Comparison of ENCODE assay signal across 9 cellular contexts in genomic region chr10:124701038-124701365, GRCh38. TPM values are rescaled to one million over a fixed set of nuclear protein-coding genes. Genes with fewer than 3 reads are reported as not detected.
DNase-seq lines count a peak whose midpoint lies in the region; ATAC-seq and TF ChIP-seq lines count a peak whose summit lies in the region.
"Had no signal": no experiment of that assay in that cellular context is flagged by ENCODE, and none has a peak within 500 bp of the region (broad histone marks: within the 10 kb centered on the region; RNA-seq: fewer than 3 reads in every experiment).

No MANE protein-coding gene starts in this region.

- in situ Hi-C loops in brain microvascular endothelial cell (cut with HindIII; ENCODE audit: low pct_ligation_motif_present, low sequenced_read_pairs), result no loop called here

- H3K9me2 ChIP-seq in Karpas-422 (replicated peaks; ENCODE audit: insufficient read depth, low read length), result no peaks in the 10 kb centered on the region

- WGBS in right lobe of liver (ENCODE audit: insufficient coverage, low coverage, low lambda C conversion rate, missing lambda C conversion rate), result no CpG with 5 or more reads among the region's 1 CpG

- no peak for TF ChIP-seq POLR2A in right lobe of liver (IDR thresholded peaks at IDR 0.05)

- H3K27me3 ChIP-seq in Karpas-422 (ENCODE audit: low read length), result no peaks in the 10 kb centered on the region
- H3K27me3 ChIP-seq in adipocyte (replicated peaks; ENCODE audit: control insufficient read depth, insufficient read depth, low read length), result no peaks in the 10 kb centered on the region
- H3K27me3 ChIP-seq in right lobe of liver, result no peaks in the 10 kb centered on the region
- no peaks in the 10 kb centered on the region for H3K27me3 ChIP-seq in foreskin keratinocyte
- no peaks in the 10 kb centered on the region for H3K27me3 ChIP-seq in brain microvascular endothelial cell (replicated peaks)

- peaks cover 30% of the 10 kb centered on the region; the same call in 1 of the 2 replicates for H4K20me1 ChIP-seq in Karpas-422 (ENCODE audit: insufficient read depth, low read depth, low read length)

- H3K36me3 Mint-ChIP-seq in stimulated activated naive B cell treated with anti-CD40 and anti-IgM and Interleukin-4, amounts not matched to agents 10 μg/mL and 1 μg/mL and 100 μg/mL, for 72 hours, result peaks cover 25 to 60% of the 10 kb centered on the region in 2 donors

- H3K36me3 ChIP-seq in Karpas-422 (ENCODE audit: insufficient read depth, low read length), result peaks cover 53% of the 10 kb centered on the region
- peaks cover 3% of the 10 kb centered on the region for H3K36me3 ChIP-seq in adipocyte (ENCODE audit: control insufficient read depth, insufficient read depth, low read length, severe bottlenecking)
- no peaks in the 10 kb centered on the region for H3K36me3 ChIP-seq in right lobe of liver
- H3K36me3 ChIP-seq in brain microvascular endothelial cell (replicated peaks), result peaks cover 2% of the 10 kb centered on the region

- no peak overlapping the region for H2AFZ ChIP-seq in Karpas-422 (ENCODE audit: low read length)

- H3K4me1 ChIP-seq in Karpas-422 (ENCODE audit: low read length) (peaks cover 82% of the 10 kb centered on the region), adipocyte (ENCODE audit: control insufficient read depth, insufficient read depth, low read length) (peaks cover 59% of the 10 kb centered on the region), right lobe of liver (peaks cover 0 to 60% (median 21%) of the 10 kb centered on the region in 4 donors), foreskin keratinocyte (no peaks in the 10 kb centered on the region)

- DNase-seq in Karpas-422, result no peak
- no peak for DNase-seq in adipocyte (ENCODE audit: low read depth)
- DNase-seq in right lobe of liver, result peak in 1 of 3 donors; percentile 24
- DNase-seq in stimulated activated naive B cell treated with anti-CD40 and anti-IgM and Interleukin-4, amounts not matched to agents 10 μg/mL and 1 μg/mL and 100 μg/mL, for 72 hours, result no peak
- no peak for DNase-seq in foreskin keratinocyte
- DNase-seq in brain microvascular endothelial cell, result no peak
- DNase-seq in activated gamma-delta T cell (lab: John Stamatoyannopoulos, UW), result no peak
- DNase-seq in medulla oblongata (ENCODE audit: extremely low spot score), result no peak
- DNase-seq: NCI-H1048 had no signal

- H3K79me2 ChIP-seq in Karpas-422 (ENCODE audit: low read length), result peaks cover 99% of the 10 kb centered on the region

- peak overlapping the region; percentile 60 for H3K27ac ChIP-seq in Karpas-422 (ENCODE audit: low read length)
- H3K27ac ChIP-seq in right lobe of liver, result peak overlapping the region in 2 of 3 donors; percentile 74 to 81
- H3K27ac ChIP-seq in foreskin keratinocyte, result no peak overlapping the region
- H3K27ac ChIP-seq in brain microvascular endothelial cell, result no peak overlapping the region

- H3K4me2 ChIP-seq in Karpas-422 (ENCODE audit: low read depth, low read length, poor library complexity, severe bottlenecking), result no peak overlapping the region

- TF ChIP-seq CTCF in right lobe of liver (IDR thresholded peaks at IDR 0.05) (no peak), foreskin keratinocyte (conservative IDR thresholded peaks at IDR 0.05) (no peak), brain microvascular endothelial cell (IDR thresholded peaks at IDR 0.05; ENCODE audit: low read depth, low read length, missing control alignments) (no peak)

- H3K4me1 Mint-ChIP-seq in stimulated activated naive B cell treated with anti-CD40 and anti-IgM and Interleukin-4, amounts not matched to agents 10 μg/mL and 1 μg/mL and 100 μg/mL, for 72 hours, result peaks cover 90 to 100% of the 10 kb centered on the region in 2 donors

- H3K27me3 Mint-ChIP-seq in stimulated activated naive B cell treated with anti-CD40 and anti-IgM and Interleukin-4, amounts not matched to agents 10 μg/mL and 1 μg/mL and 100 μg/mL, for 72 hours, result no peaks in the 10 kb centered on the region

- peak overlapping the region; percentile 98 for H3K27ac Mint-ChIP-seq in stimulated activated naive B cell treated with anti-CD40 and anti-IgM and Interleukin-4, amounts not matched to agents 10 μg/mL and 1 μg/mL and 100 μg/mL, for 72 hours

- ATAC-seq in right lobe of liver (peak in 1 of 4 donors; percentile 3), foreskin keratinocyte (no peak)
- ATAC-seq in stimulated activated naive B cell treated with anti-CD40 and anti-IgM and Interleukin-4, amounts not matched to agents 10 μg/mL and 1 μg/mL and 100 μg/mL, for 72 hours (replicated peaks), result no peak

- intact Hi-C loops in right lobe of liver (cut with DNase I), result no loop called here

- no peak overlapping the region for H3K9ac ChIP-seq in Karpas-422 (ENCODE audit: low read length)
- H3K9ac ChIP-seq in adipocyte (ENCODE audit: low read length), result peak overlapping the region; percentile 76

- no peak overlapping the region for H3K4me3 ChIP-seq in Karpas-422 (ENCODE audit: low read length)
- no peak overlapping the region for H3K4me3 ChIP-seq in adipocyte (ENCODE audit: low read length)
- H3K4me3 ChIP-seq in right lobe of liver, result no peak overlapping the region
- no peak overlapping the region for H3K4me3 ChIP-seq in brain microvascular endothelial cell (ENCODE audit: low read depth, low read length)

- peak overlapping the region in 1 of 2 donors; percentile 46 for H3K4me3 Mint-ChIP-seq in stimulated activated naive B cell treated with anti-CD40 and anti-IgM and Interleukin-4, amounts not matched to agents 10 μg/mL and 1 μg/mL and 100 μg/mL, for 72 hours

- H3K9me3 ChIP-seq in Karpas-422 (ENCODE audit: low read length), result no peaks in the 10 kb centered on the region
- no peaks in the 10 kb centered on the region for H3K9me3 ChIP-seq in adipocyte (ENCODE audit: control insufficient read depth, low read length)
- H3K9me3 ChIP-seq in right lobe of liver, result no peaks in the 10 kb centered on the region

- H3K9me3 Mint-ChIP-seq in stimulated activated naive B cell treated with anti-CD40 and anti-IgM and Interleukin-4, amounts not matched to agents 10 μg/mL and 1 μg/mL and 100 μg/mL, for 72 hours, result no peaks in the 10 kb centered on the region

RNA-seq across cellular contexts. Expression of gene FAM53B, which starts 43.2 kb away (rescaled TPM):
- total RNA-seq in Karpas-422 (2014; rRNA removed; shearing (Covaris generic); ENCODE audit: low replicate concordance), result 72.5 and 148 TPM in 2 replicates
- total RNA-seq in right lobe of liver, result 10 to 100 TPM in 1 of 6 experiments, 1 to 10 TPM in 5; 4.4 to 10.8 (median 4.8) TPM
- 17.3 and 17.5 TPM in 2 replicates for total RNA-seq in foreskin keratinocyte
- 6.0 and 6.6 TPM in 2 replicates for polyA plus RNA-seq in foreskin keratinocyte

Comparison
In these comparisons a context has a peak if more than half of its experiments do, and no peak if none do; other contexts are left out.
1. H3K27ac ChIP-seq: peak in Karpas-422 (single experiment) and right lobe of liver (2 of 3); none in foreskin keratinocyte (single experiment) and brain microvascular endothelial cell (single experiment).